Comparison of ENCODE assay signal across 1 cellular context in the genomic region with DNA sequence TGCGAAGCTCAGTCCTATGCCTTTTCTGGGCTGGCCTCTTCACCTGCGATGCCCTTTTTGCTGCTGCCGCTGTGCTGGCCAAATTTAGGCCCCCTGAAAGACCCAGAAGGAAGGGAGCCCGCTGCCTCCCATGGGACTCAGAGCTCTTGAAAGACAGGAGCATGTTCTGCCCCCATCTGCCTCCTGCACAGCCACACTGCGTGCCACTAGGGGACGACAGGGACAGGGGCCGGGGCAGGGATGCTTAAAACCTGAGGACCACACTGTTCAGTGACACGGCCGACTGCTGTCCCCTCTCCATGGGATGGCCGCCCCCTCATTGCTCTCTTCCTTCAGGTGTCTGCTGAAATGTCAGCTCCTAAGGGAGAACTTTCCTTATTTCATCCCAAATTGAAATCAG.
TF ChIP-seq lines count a peak whose summit lies in the region.

No MANE protein-coding gene starts in this region.

TF ChIP-seq in K562, 482 proteins besides CTCF, POLR2A, EP300 and RAD21:
- TF ChIP-seq MNT (conservative IDR thresholded peaks at IDR 0.05) (no peak), MBD2 (IDR thresholded peaks at IDR 0.05; ENCODE audit: borderline replicate concordance, low read depth) (no peak), THRA (IDR thresholded peaks at IDR 0.05) (no peak), BDP1 (IDR thresholded peaks at IDR 0.05; ENCODE audit: insufficient read depth, insufficient read length) (no peak), NR1H2 (CRISPR knock-in tag; IDR thresholded peaks at IDR 0.05) (no peak), AFF4 (CRISPR knock-in tag; IDR thresholded peaks at IDR 0.05) (no peak), ZNF507 (tag; conservative IDR thresholded peaks at IDR 0.05) (no peak)
TF ChIP-seq in K562: peak in this region for 0.
